ENCODE assay signal across 24 cellular contexts in the genomic region with DNA sequence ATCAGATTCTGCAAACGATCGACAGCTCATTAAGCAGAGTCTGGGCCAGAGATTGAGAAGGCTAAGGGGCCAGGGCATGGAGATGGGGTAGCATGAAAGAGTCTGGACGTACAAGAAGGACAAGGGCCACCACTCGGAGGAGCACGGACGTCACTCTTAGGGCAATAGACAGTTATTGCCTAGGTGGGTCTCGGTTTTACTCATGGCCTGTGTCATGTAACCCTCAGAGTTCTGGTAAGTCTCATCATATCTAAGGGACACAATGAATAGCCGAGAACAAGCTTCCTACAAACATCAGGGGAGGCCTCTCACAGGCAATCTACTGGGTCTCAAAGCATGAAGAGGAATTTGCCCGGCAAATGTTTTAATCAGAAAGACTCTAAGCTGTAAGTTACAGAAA. TPM values are rescaled to one million over a fixed set of nuclear protein-coding genes. Genes with fewer than 3 reads are reported as not detected.
DNase-seq lines count a peak whose midpoint lies in the region; ATAC-seq and TF ChIP-seq lines count a peak whose summit lies in the region.
"Had no signal": no experiment of that assay in that cellular context is flagged by ENCODE, and none has a peak within 500 bp of the region (broad histone marks: within the 10 kb centered on the region; RNA-seq: fewer than 3 reads in every experiment).

No MANE protein-coding gene starts in this region.

- intact Hi-C loops in activated CD8-positive, alpha-beta T cell treated with anti-CD3 and anti-CD28 coated beads for 36 hours (cut with micrococcal nuclease) = no loop called here

- TF ChIP-seq CTCF in activated CD8-positive, alpha-beta T cell treated with anti-CD3 and anti-CD28 coated beads for 36 hours (IDR thresholded peaks at IDR 0.05) = no peak

- DNase-seq in activated CD8-positive, alpha-beta T cell treated with anti-CD3 and anti-CD28 coated beads for 36 hours = no peak
- DNase-seq in activated CD8-positive, alpha-beta T cell treated with anti-CD3 and anti-CD28 coated beads, Interleukin-2, amount 10 ng/mL, durations not matched to agents 7 days and 5 days = no peak
- DNase-seq in NCI-H2081 treated with DMSO at 0.1 percent for 48 hours (lab: John Stamatoyannopoulos, UW) (no peak), caudate nucleus (lab: John Stamatoyannopoulos, UW) (no peak), HuH-7 (ENCODE audit: low spot score) (no peak)
- DNase-seq: activated CD4-positive, alpha-beta T cell treated with anti-CD3 and anti-CD28 coated beads for 4 hours; activated naive CD4-positive, alpha-beta T cell; AML-193; amniotic stem cell; CD8-positive, alpha-beta memory T cell; DMS153; foreskin keratinocyte; Kasumi-1; mesendoderm; NCI-H1694 treated with DMSO at 0.1 percent for 48 hours; NCI-H526 treated with DMSO at 0.1 percent for 48 hours; nucleus accumbens; RPMI8226 had no signal

- H3K27ac ChIP-seq in caudate nucleus (ENCODE audit: low read depth, low read length) = no peak overlapping the region
- H3K27ac ChIP-seq: foreskin keratinocyte, left lung, skin epidermis had no signal

- peaks cover 2% of the 10 kb centered on the region for H3K27me3 Mint-ChIP-seq in activated CD8-positive, alpha-beta T cell treated with anti-CD3 and anti-CD28 coated beads for 36 hours
- H3K27me3 Mint-ChIP-seq in activated CD8-positive, alpha-beta T cell treated with anti-CD3 and anti-CD28 coated beads, Interleukin-2, amount 10 ng/mL, durations not matched to agents 7 days and 5 days (ENCODE audit: low read depth) = peaks cover 5% of the 10 kb centered on the region
- H3K27me3 Mint-ChIP-seq in activated T-helper 17 cell treated with anti-CD3 and anti-CD28 coated beads, Interleukin-2, amount 50 U/mL, for 72 hours = no peaks in the 10 kb centered on the region

- H3K4me1 Mint-ChIP-seq in activated CD8-positive, alpha-beta T cell treated with anti-CD3 and anti-CD28 coated beads for 36 hours (ENCODE audit: low read depth) = no peaks in the 10 kb centered on the region
- H3K4me1 Mint-ChIP-seq in activated CD8-positive, alpha-beta T cell treated with anti-CD3 and anti-CD28 coated beads, Interleukin-2, amount 10 ng/mL, durations not matched to agents 7 days and 5 days (ENCODE audit: low read depth) = no peaks in the 10 kb centered on the region
- H3K4me1 Mint-ChIP-seq in activated T-helper 17 cell treated with anti-CD3 and anti-CD28 coated beads, Interleukin-2, amount 50 U/mL, for 72 hours = no peaks in the 10 kb centered on the region

- ATAC-seq in activated CD8-positive, alpha-beta T cell treated with anti-CD3 and anti-CD28 coated beads for 36 hours = peak; percentile 55
- ATAC-seq in activated CD8-positive, alpha-beta T cell treated with anti-CD3 and anti-CD28 coated beads, Interleukin-2, amount 10 ng/mL, durations not matched to agents 7 days and 5 days = no peak
- peak; percentile 72 for ATAC-seq in GM18520 (IDR thresholded peaks at IDR 0.05; ENCODE audit: unreplicated experiment)
- ATAC-seq in GM21619 (IDR thresholded peaks at IDR 0.05; ENCODE audit: unreplicated experiment) = peak; percentile 69
- peak; percentile 94 for ATAC-seq in activated T-helper 17 cell treated with anti-CD3 and anti-CD28 coated beads, Interleukin-2, amount 50 U/mL, for 72 hours (replicated peaks)
- ATAC-seq: esophagus mucosa, foreskin keratinocyte, left lung had no signal

- POLR2A ChIA-PET in activated CD8-positive, alpha-beta T cell treated with anti-CD3 and anti-CD28 coated beads for 36 hours (lab: Charles Lee) = interaction anchor here (1.0 kb wide), 1 partner anchor 31 kb away, joined by 4 read pairs; the partner anchor contains the start of gene ITPK1
- POLR2A ChIA-PET in activated CD8-positive, alpha-beta T cell treated with anti-CD3 and anti-CD28 coated beads, Interleukin-2, amount 10 ng/mL, durations not matched to agents 7 days and 5 days (lab: Charles Lee) = no interaction called here

- CTCF ChIA-PET in activated CD8-positive, alpha-beta T cell treated with anti-CD3 and anti-CD28 coated beads for 36 hours (lab: Charles Lee) = interaction anchor here (0.7 to 3.8 kb wide), 6 partner anchors 14 to 194 kb away, joined by 3 to 16 read pairs (median 4); no protein-coding TSS in a partner anchor
- CTCF ChIA-PET in activated CD8-positive, alpha-beta T cell treated with anti-CD3 and anti-CD28 coated beads, Interleukin-2, amount 10 ng/mL, durations not matched to agents 7 days and 5 days (lab: Charles Lee) = interaction anchor here (1.3 kb wide), 2 partner anchors 33 to 194 kb away, joined by 3 to 5 read pairs; no protein-coding TSS in a partner anchor

- no peaks in the 10 kb centered on the region for H3K36me3 Mint-ChIP-seq in activated CD8-positive, alpha-beta T cell treated with anti-CD3 and anti-CD28 coated beads for 36 hours (ENCODE audit: low read depth)
- no peaks in the 10 kb centered on the region for H3K36me3 Mint-ChIP-seq in activated CD8-positive, alpha-beta T cell treated with anti-CD3 and anti-CD28 coated beads, Interleukin-2, amount 10 ng/mL, durations not matched to agents 7 days and 5 days (ENCODE audit: low read depth)
- no peaks in the 10 kb centered on the region for H3K36me3 Mint-ChIP-seq in activated T-helper 17 cell treated with anti-CD3 and anti-CD28 coated beads, Interleukin-2, amount 50 U/mL, for 72 hours (ENCODE audit: low read depth)
- H3K36me3 Mint-ChIP-seq: CD8-positive, alpha-beta memory T cell had no signal

- H3K27ac Mint-ChIP-seq in activated CD8-positive, alpha-beta T cell treated with anti-CD3 and anti-CD28 coated beads for 36 hours = peak overlapping the region; percentile 1
- H3K27ac Mint-ChIP-seq in activated CD8-positive, alpha-beta T cell treated with anti-CD3 and anti-CD28 coated beads, Interleukin-2, amount 10 ng/mL, durations not matched to agents 7 days and 5 days = no peak overlapping the region
- H3K27ac Mint-ChIP-seq in activated T-helper 17 cell treated with anti-CD3 and anti-CD28 coated beads, Interleukin-2, amount 50 U/mL, for 72 hours = peak overlapping the region; percentile 85
- H3K27ac Mint-ChIP-seq: CD8-positive, alpha-beta memory T cell had no signal

- H3K9me3 Mint-ChIP-seq in activated CD8-positive, alpha-beta T cell treated with anti-CD3 and anti-CD28 coated beads for 36 hours = no peaks in the 10 kb centered on the region
- H3K9me3 Mint-ChIP-seq in activated CD8-positive, alpha-beta T cell treated with anti-CD3 and anti-CD28 coated beads, Interleukin-2, amount 10 ng/mL, durations not matched to agents 7 days and 5 days (ENCODE audit: insufficient read depth) = no peaks in the 10 kb centered on the region
- H3K9me3 Mint-ChIP-seq in activated T-helper 17 cell treated with anti-CD3 and anti-CD28 coated beads, Interleukin-2, amount 50 U/mL, for 72 hours = no peaks in the 10 kb centered on the region
- H3K9me3 Mint-ChIP-seq: CD8-positive, alpha-beta memory T cell had no signal

- no peak overlapping the region for H3K4me3 Mint-ChIP-seq in activated CD8-positive, alpha-beta T cell treated with anti-CD3 and anti-CD28 coated beads for 36 hours
- no peak overlapping the region for H3K4me3 Mint-ChIP-seq in activated CD8-positive, alpha-beta T cell treated with anti-CD3 and anti-CD28 coated beads, Interleukin-2, amount 10 ng/mL, durations not matched to agents 7 days and 5 days
- H3K4me3 Mint-ChIP-seq in activated T-helper 17 cell treated with anti-CD3 and anti-CD28 coated beads, Interleukin-2, amount 50 U/mL, for 72 hours = peak overlapping the region; percentile 25
- H3K4me3 Mint-ChIP-seq: CD8-positive, alpha-beta memory T cell had no signal

RNA-seq across cellular contexts. Expression of gene ITPK1, which starts 30.4 kb away (rescaled TPM):
- total RNA-seq in activated CD8-positive, alpha-beta T cell treated with anti-CD3 and anti-CD28 coated beads for 36 hours = 10 to 100 TPM; 78.5 to 83.5 TPM
- total RNA-seq in activated CD8-positive, alpha-beta T cell treated with anti-CD3 and anti-CD28 coated beads, Interleukin-2, amount 10 ng/mL, durations not matched to agents 7 days and 5 days = 100 to 1,000 TPM; 103 to 107 TPM
- 10 to 100 TPM; 32.1 to 48.9 TPM for total RNA-seq in activated T-helper 17 cell treated with anti-CD3 and anti-CD28 coated beads, Interleukin-2, amount 50 U/mL, for 72 hours

RNA-seq across cellular contexts. Expression of gene MOAP1, which starts 38.6 kb away (rescaled TPM):
- 10 to 100 TPM; 19.1 to 19.6 TPM for total RNA-seq in activated CD8-positive, alpha-beta T cell treated with anti-CD3 and anti-CD28 coated beads for 36 hours
- 10 to 100 TPM; 21.0 to 21.5 TPM for total RNA-seq in activated CD8-positive, alpha-beta T cell treated with anti-CD3 and anti-CD28 coated beads, Interleukin-2, amount 10 ng/mL, durations not matched to agents 7 days and 5 days
- total RNA-seq in activated T-helper 17 cell treated with anti-CD3 and anti-CD28 coated beads, Interleukin-2, amount 50 U/mL, for 72 hours = 10 to 100 TPM; 21.9 to 25.4 TPM

RNA-seq across cellular contexts. Expression of gene LYSET, which starts 39.0 kb away (rescaled TPM):
- total RNA-seq in activated CD8-positive, alpha-beta T cell treated with anti-CD3 and anti-CD28 coated beads for 36 hours = 10 to 100 TPM; 13.6 to 15.5 TPM
- total RNA-seq in activated CD8-positive, alpha-beta T cell treated with anti-CD3 and anti-CD28 coated beads, Interleukin-2, amount 10 ng/mL, durations not matched to agents 7 days and 5 days = 10 to 100 TPM in 1 of 2 experiments, 1 to 10 TPM in 1; 9.7 to 10.6 TPM
- 10 to 100 TPM; 10.2 to 17.2 TPM for total RNA-seq in activated T-helper 17 cell treated with anti-CD3 and anti-CD28 coated beads, Interleukin-2, amount 50 U/mL, for 72 hours
